Comparison of ENCODE assay signal across 18 cellular contexts in genomic region chr10:47094126-47094525, GRCh38.
DNase-seq lines count a peak whose midpoint lies in the region; ATAC-seq and TF ChIP-seq lines count a peak whose summit lies in the region.
"Had no signal": no experiment of that assay in that cellular context is flagged by ENCODE, and none has a peak within 500 bp of the region (broad histone marks: within the 10 kb centered on the region; RNA-seq: fewer than 3 reads in every experiment).

No MANE protein-coding gene starts in this region.

- H3K27ac ChIP-seq in Karpas-422 (ENCODE audit: low read length) = no peak overlapping the region
- H3K27ac ChIP-seq: BLaER1 had no signal

- DNase-seq in Karpas-422 (peak; percentile 17), endothelial cell (ENCODE audit: low spot score) (no peak), type B pancreatic cell (ENCODE audit: extremely low spot score, unreplicated experiment) (peak; percentile 44), sciatic nerve (ENCODE audit: low spot score) (no peak), NCI-H146 treated with DMSO at 0.1 percent for 48 hours (lab: John Stamatoyannopoulos, UW; ENCODE audit: unreplicated experiment) (no peak), DMS53 (lab: John Stamatoyannopoulos, UW) (no peak)
- peak; percentile 5 for DNase-seq in activated CD8-positive, alpha-beta memory T cell treated with anti-CD3 and anti-CD28 coated beads, Interleukin-2, amount 10 ng/mL, durations not matched to agents 7 days and 5 days
- DNase-seq: Calu3; CD4-positive, alpha-beta T cell; CD8-positive, alpha-beta memory T cell; COR-L47; DND-41; GOT3; HFFc6 had no signal

- H3K27ac Mint-ChIP-seq in activated CD8-positive, alpha-beta memory T cell treated with anti-CD3 and anti-CD28 coated beads, Interleukin-2, amount 10 ng/mL, durations not matched to agents 7 days and 5 days = no peak overlapping the region
- H3K27ac Mint-ChIP-seq in endothelial cell (ENCODE audit: unreplicated experiment) = peak overlapping the region; percentile 15
- H3K27ac Mint-ChIP-seq in type B pancreatic cell = no peak overlapping the region
- H3K27ac Mint-ChIP-seq: B cell; CD4-positive, alpha-beta T cell; HFFc6 had no signal

- no peaks in the 10 kb centered on the region for H3K36me3 Mint-ChIP-seq in activated CD8-positive, alpha-beta memory T cell treated with anti-CD3 and anti-CD28 coated beads, Interleukin-2, amount 10 ng/mL, durations not matched to agents 7 days and 5 days
- H3K36me3 Mint-ChIP-seq in endothelial cell (ENCODE audit: low read depth, unreplicated experiment) = peaks cover 3% of the 10 kb centered on the region
- no peaks in the 10 kb centered on the region for H3K36me3 Mint-ChIP-seq in type B pancreatic cell
- H3K36me3 Mint-ChIP-seq: CD14-positive monocyte; CD8-positive, alpha-beta memory T cell had no signal

- H3K27me3 ChIP-seq in Karpas-422 (ENCODE audit: low read length) = no peaks in the 10 kb centered on the region
- H3K27me3 ChIP-seq: BLaER1 had no signal

- no peaks in the 10 kb centered on the region for H3K79me2 ChIP-seq in Karpas-422 (ENCODE audit: low read length)

- no peak overlapping the region for H3K4me3 ChIP-seq in Karpas-422 (ENCODE audit: low read length)
- H3K4me3 ChIP-seq: BLaER1, HAP-1 had no signal

- intact Hi-C loops in sciatic nerve (cut with DNase I) = no loop called here

- H3K9me3 Mint-ChIP-seq in activated CD8-positive, alpha-beta memory T cell treated with anti-CD3 and anti-CD28 coated beads, Interleukin-2, amount 10 ng/mL, durations not matched to agents 7 days and 5 days (ENCODE audit: low read depth) = no peaks in the 10 kb centered on the region
- H3K9me3 Mint-ChIP-seq in endothelial cell (ENCODE audit: unreplicated experiment) = no peaks in the 10 kb centered on the region
- H3K9me3 Mint-ChIP-seq in type B pancreatic cell = peaks cover 6% of the 10 kb centered on the region
- H3K9me3 Mint-ChIP-seq: CD4-positive, alpha-beta T cell had no signal

- peaks cover 2% of the 10 kb centered on the region for H3K27me3 Mint-ChIP-seq in activated CD8-positive, alpha-beta memory T cell treated with anti-CD3 and anti-CD28 coated beads, Interleukin-2, amount 10 ng/mL, durations not matched to agents 7 days and 5 days
- peaks cover 11% of the 10 kb centered on the region for H3K27me3 Mint-ChIP-seq in endothelial cell (ENCODE audit: unreplicated experiment)
- peaks cover 26% of the 10 kb centered on the region for H3K27me3 Mint-ChIP-seq in type B pancreatic cell
- H3K27me3 Mint-ChIP-seq: CD4-positive, alpha-beta T cell had no signal

- H3K4me1 Mint-ChIP-seq in activated CD8-positive, alpha-beta memory T cell treated with anti-CD3 and anti-CD28 coated beads, Interleukin-2, amount 10 ng/mL, durations not matched to agents 7 days and 5 days = no peaks in the 10 kb centered on the region
- H3K4me1 Mint-ChIP-seq in endothelial cell (ENCODE audit: unreplicated experiment) = no peaks in the 10 kb centered on the region
- no peaks in the 10 kb centered on the region for H3K4me1 Mint-ChIP-seq in type B pancreatic cell (ENCODE audit: unreplicated experiment)
- H3K4me1 Mint-ChIP-seq: B cell; CD8-positive, alpha-beta memory T cell had no signal

- CTCF ChIA-PET in activated CD8-positive, alpha-beta memory T cell treated with anti-CD3 and anti-CD28 coated beads, Interleukin-2, amount 10 ng/mL, durations not matched to agents 7 days and 5 days (lab: Charles Lee) = no interaction called here

- no peaks in the 10 kb centered on the region for H3K36me3 ChIP-seq in Karpas-422 (ENCODE audit: insufficient read depth, low read length)
- H3K36me3 ChIP-seq: BLaER1, HAP-1 had no signal

- no peaks in the 10 kb centered on the region for H4K20me1 ChIP-seq in Karpas-422 (ENCODE audit: insufficient read depth, low read depth, low read length)
- H4K20me1 ChIP-seq: BLaER1 had no signal

- no peaks in the 10 kb centered on the region for H3K9me3 ChIP-seq in Karpas-422 (ENCODE audit: low read length)
- H3K9me3 ChIP-seq: BLaER1, HAP-1 had no signal

- peaks cover 4% of the 10 kb centered on the region; the same call in 1 of the 2 replicates for H3K4me1 ChIP-seq in Karpas-422 (ENCODE audit: low read length)
- H3K4me1 ChIP-seq: HAP-1 had no signal

- H3K9me2 ChIP-seq in Karpas-422 (replicated peaks; ENCODE audit: insufficient read depth, low read length) = no peaks in the 10 kb centered on the region

- no peak overlapping the region for H2AFZ ChIP-seq in Karpas-422 (ENCODE audit: low read length)

- TF ChIP-seq CTCF in endothelial cell (IDR thresholded peaks at IDR 0.05; ENCODE audit: unreplicated experiment) = no peak
- no peak for TF ChIP-seq CTCF in type B pancreatic cell (conservative IDR thresholded peaks at IDR 0.05)

- no peak overlapping the region for H3K4me3 Mint-ChIP-seq in activated CD8-positive, alpha-beta memory T cell treated with anti-CD3 and anti-CD28 coated beads, Interleukin-2, amount 10 ng/mL, durations not matched to agents 7 days and 5 days
- H3K4me3 Mint-ChIP-seq in endothelial cell (ENCODE audit: unreplicated experiment) (no peak overlapping the region), type B pancreatic cell (no peak overlapping the region)
- H3K4me3 Mint-ChIP-seq: B cell; CD14-positive monocyte; CD4-positive, alpha-beta T cell; CD8-positive, alpha-beta memory T cell; HFFc6 had no signal

- H3K4me2 ChIP-seq in Karpas-422 (ENCODE audit: low read depth, low read length, poor library complexity, severe bottlenecking) = no peak overlapping the region
- H3K4me2 ChIP-seq: BLaER1 had no signal

- no peak for ATAC-seq in activated CD8-positive, alpha-beta memory T cell treated with anti-CD3 and anti-CD28 coated beads, Interleukin-2, amount 10 ng/mL, durations not matched to agents 7 days and 5 days
- ATAC-seq in sciatic nerve = no peak

- H3K9ac ChIP-seq in Karpas-422 (ENCODE audit: low read length) = no peak overlapping the region
- H3K9ac ChIP-seq: BLaER1 had no signal

Comparison
In these comparisons a context has a peak if more than half of its experiments do, and no peak if none do; other contexts are left out.
1. DNase-seq: peak in Karpas-422 (single experiment), activated CD8-positive, alpha-beta memory T cell treated with anti-CD3 and anti-CD28 coated beads, Interleukin-2, amount 10 ng/mL, durations not matched to agents 7 days and 5 days (single experiment) and type B pancreatic cell (single experiment); none in endothelial cell (single experiment), sciatic nerve (single experiment), NCI-H146 treated with DMSO at 0.1 percent for 48 hours (single experiment) and DMS53 (single experiment).